ENCODE assay signal across 8 cellular contexts in genomic region chr1:114671011-114671938, GRCh38. TPM values are rescaled to one million over a fixed set of nuclear protein-coding genes. Genes with fewer than 3 reads are reported as not detected.
A peak's percentile ranks its signal among the peaks of the same experiment; 100 is the strongest.
DNase-seq lines count a peak whose midpoint lies in the region; ATAC-seq and TF ChIP-seq lines count a peak whose summit lies in the region.

No MANE protein-coding gene starts in this region.

- H3K36me3 ChIP-seq in HUES64 (ENCODE audit: insufficient read depth, low read length), result no peaks in the 10 kb centered on the region
- H3K36me3 ChIP-seq in adipocyte (ENCODE audit: control insufficient read depth, insufficient read depth, low read length, severe bottlenecking), result no peaks in the 10 kb centered on the region
- no peaks in the 10 kb centered on the region for H3K36me3 ChIP-seq in lower lobe of right lung
- no peaks in the 10 kb centered on the region for H3K36me3 ChIP-seq in spleen

- peaks cover 77% of the 10 kb centered on the region for H3K27me3 ChIP-seq in HUES64 (ENCODE audit: insufficient read depth, low read length)
- no peaks in the 10 kb centered on the region for H3K27me3 ChIP-seq in adipocyte (replicated peaks; ENCODE audit: control insufficient read depth, insufficient read depth, low read length)
- no peaks in the 10 kb centered on the region for H3K27me3 ChIP-seq in lower lobe of right lung (ENCODE audit: low read depth)
- peaks cover 0 to 28% (median 0%) of the 10 kb centered on the region in 7 donors for H3K27me3 ChIP-seq in spleen (replicated peaks in 1 of 7)

- TF ChIP-seq POLR2A in spleen (IDR thresholded peaks at IDR 0.05), result no peak

- no peak overlapping the region for H3K27ac ChIP-seq in HUES64 (ENCODE audit: low read depth, low read length)
- H3K27ac ChIP-seq in lower lobe of right lung, result peak overlapping the region; percentile 80
- H3K27ac ChIP-seq in spleen, result no peak overlapping the region

- ATAC-seq in lower lobe of right lung (no peak), GM18861 (IDR thresholded peaks at IDR 0.05; ENCODE audit: unreplicated experiment) (no peak), HG03039 (IDR thresholded peaks at IDR 0.05; ENCODE audit: unreplicated experiment) (no peak)

- peak overlapping the region; percentile 98; the same call in 1 of the 2 replicates for H3K4me3 ChIP-seq in HUES64 (ENCODE audit: low read length)
- H3K4me3 ChIP-seq in adipocyte (ENCODE audit: low read length), result peak overlapping the region; percentile 37
- H3K4me3 ChIP-seq in lower lobe of right lung, result peak overlapping the region; percentile 92
- peak overlapping the region in 1 of 8 donors; percentile 77 for H3K4me3 ChIP-seq in spleen

- H3K4me1 ChIP-seq in HUES64 (ENCODE audit: insufficient read depth, low read length), result peaks cover 7% of the 10 kb centered on the region; the same call in 1 of the 2 replicates
- peaks cover 11% of the 10 kb centered on the region for H3K4me1 ChIP-seq in adipocyte (ENCODE audit: control insufficient read depth, insufficient read depth, low read length)
- H3K4me1 ChIP-seq in lower lobe of right lung, result peaks cover 3% of the 10 kb centered on the region
- H3K4me1 ChIP-seq in spleen, result peaks cover 0 to 23% (median 12%) of the 10 kb centered on the region in 6 donors

- 89% methylated on average over 8 of the region's 9 CpGs for WGBS in HUES64
- WGBS in spleen, 5 donors, result 65 to 72% (median 69%) methylated on average over 9 of the region's 9 CpGs

- no peaks in the 10 kb centered on the region for H3K9me3 ChIP-seq in HUES64 (ENCODE audit: insufficient read depth, low read depth, low read length)
- no peaks in the 10 kb centered on the region for H3K9me3 ChIP-seq in adipocyte (ENCODE audit: control insufficient read depth, low read length)
- no peaks in the 10 kb centered on the region for H3K9me3 ChIP-seq in lower lobe of right lung
- H3K9me3 ChIP-seq in spleen, result no peaks in the 10 kb centered on the region

- TF ChIP-seq CTCF in lower lobe of right lung (IDR thresholded peaks at IDR 0.05) (peak; percentile 30), spleen (IDR thresholded peaks at IDR 0.05 in 8 of 11, conservative IDR thresholded peaks at IDR 0.05 in 3 of 11) (peak in 3 of 11 experiments; percentile 9 to 31 (median 17))

- intact Hi-C loops in lower lobe of right lung (cut with DNase I), result no loop called here
- intact Hi-C loops in spleen (cut with DNase I; ENCODE audit: low total_unique reads), result no loop called here

- DNase-seq in COLO829 (ENCODE audit: low spot score) (peak; percentile 46), adipocyte (ENCODE audit: low read depth) (peak; percentile 61), lower lobe of right lung (no peak), spleen (no peak)
- no peak for DNase-seq in NK-92 treated with Interleukin-12 subunit alpha and Interleukin-12 subunit beta, amount 100 ng/mL, for 24 hours (lab: John Stamatoyannopoulos, UW)

- no peak overlapping the region for H3K9ac ChIP-seq in HUES64 (ENCODE audit: low read depth, low read length)
- peak overlapping the region; percentile 17 for H3K9ac ChIP-seq in adipocyte (ENCODE audit: low read length)

RNA-seq across cellular contexts. Expression of gene DENND2C, which starts 1.4 kb away (rescaled TPM):
- polyA plus RNA-seq in HUES64 (2013, experiment 1 of 2), result 1.7 TPM
- 1.3 TPM for polyA plus RNA-seq in HUES64 (2013, experiment 2 of 2)
- total RNA-seq in lower lobe of right lung (3.8 TPM), spleen (1 to 10 TPM; 1.3 to 3.1 (median 1.9) TPM)
- under 1 TPM; 0.28 to 0.29 (median 0.29) TPM for polyA plus RNA-seq in spleen

RNA-seq across cellular contexts. Expression of gene AMPD1, which starts 24.1 kb away (rescaled TPM):
- polyA plus RNA-seq in HUES64 (2013, experiment 1 of 2), result not detected
- not detected for polyA plus RNA-seq in HUES64 (2013, experiment 2 of 2)
- 0.21 TPM for total RNA-seq in lower lobe of right lung
- total RNA-seq in spleen, result 1 to 10 TPM in 5 of 7 donors, under 1 TPM in 2; 0.28 to 3.1 (median 1.2) TPM
- 1 to 10 TPM in 1 of 3 donors, under 1 TPM in 2; 0.09 to 1.2 (median 0.52) TPM for polyA plus RNA-seq in spleen

RNA-seq across cellular contexts. Expression of gene NRAS, which starts 45.3 kb away (rescaled TPM):
- 56.9 TPM for polyA plus RNA-seq in HUES64 (2013, experiment 1 of 2)
- polyA plus RNA-seq in HUES64 (2013, experiment 2 of 2), result 62.3 TPM
- total RNA-seq in lower lobe of right lung (25.1 TPM), spleen (10 to 100 TPM; 27.0 to 45.3 (median 32.5) TPM)
- polyA plus RNA-seq in spleen, result 10 to 100 TPM; 14.0 to 21.0 (median 18.1) TPM

Comparison
In these comparisons a context has a peak if more than half of its experiments do, and no peak if none do; other contexts are left out.
1. DNase-seq: peak in COLO829 (single experiment) and adipocyte (single experiment); none in lower lobe of right lung (single experiment), NK-92 treated with Interleukin-12 subunit alpha and Interleukin-12 subunit beta, amount 100 ng/mL, for 24 hours (single experiment) and spleen (single experiment).